Comparison of ENCODE assay signal across 9 cellular contexts in the genomic region with DNA sequence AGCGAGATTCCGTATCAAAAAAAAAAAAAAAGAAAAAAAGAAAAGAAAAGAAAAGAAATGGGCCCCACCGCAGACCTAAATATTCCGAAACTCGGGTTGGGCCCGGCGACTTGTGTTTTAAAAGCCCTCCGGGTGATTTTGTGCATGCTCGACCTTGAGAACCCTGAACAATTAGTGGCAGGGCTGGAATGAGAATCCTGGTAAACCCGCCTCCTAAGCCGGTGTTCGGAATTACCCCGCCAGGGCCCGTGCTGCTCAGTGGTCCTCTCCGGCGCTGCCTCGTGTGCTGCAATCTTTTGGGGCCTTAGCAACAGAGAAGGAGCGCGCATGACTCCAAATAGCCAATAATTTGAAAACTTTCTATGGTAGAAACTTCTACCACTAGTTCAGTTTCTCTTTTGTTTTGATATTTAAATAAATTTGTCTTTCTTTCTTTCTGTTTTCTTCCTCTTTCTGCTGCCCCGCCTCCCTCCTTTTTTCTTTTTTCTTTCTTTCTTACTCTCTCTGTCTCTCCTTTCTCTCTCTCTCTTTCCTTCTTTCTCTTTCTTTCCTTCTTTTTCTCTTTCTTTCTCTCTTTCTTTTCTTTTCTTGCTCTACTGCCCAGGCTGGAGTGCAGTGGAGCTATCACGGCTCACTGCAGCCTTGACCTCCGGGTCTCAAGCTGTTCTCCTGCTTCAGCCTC. TPM values are rescaled to one million over a fixed set of nuclear protein-coding genes. Genes with fewer than 3 reads are reported as not detected.
DNase-seq lines count a peak whose midpoint lies in the region; ATAC-seq and TF ChIP-seq lines count a peak whose summit lies in the region.
"Had no signal": no experiment of that assay in that cellular context is flagged by ENCODE, and none has a peak within 500 bp of the region (broad histone marks: within the 10 kb centered on the region; RNA-seq: fewer than 3 reads in every experiment).

No MANE protein-coding gene starts in this region.

- no peaks in the 10 kb centered on the region for H3K9me3 Mint-ChIP-seq in activated T-cell treated with anti-CD3 and anti-CD28 coated beads, Interleukin-2, amount 50 U/mL, for 4 hours

- no peak for TF ChIP-seq CTCF in GM13977 (IDR thresholded peaks at IDR 0.05; ENCODE audit: extremely low read depth, insufficient read depth, missing control alignments)
- TF ChIP-seq CTCF in prostate gland (IDR thresholded peaks at IDR 0.05): no peak

- H3K36me3 ChIP-seq in iPS DF 6.9 (ENCODE audit: control insufficient read depth, insufficient read depth, low read length): 0 out of 2 replicates have a peak, but pooled peaks cover 3% of the 10 kb centered on the region
- no peaks in the 10 kb centered on the region for H3K36me3 ChIP-seq in subcutaneous abdominal adipose tissue (ENCODE audit: control insufficient read depth in 5 of 5, insufficient read depth in 5 of 5, low read length in 5 of 5)
- no peaks in the 10 kb centered on the region for H3K36me3 ChIP-seq in prostate gland

- H3K4me1 Mint-ChIP-seq in activated T-cell treated with anti-CD3 and anti-CD28 coated beads, Interleukin-2, amount 50 U/mL, for 4 hours (ENCODE audit: low read depth): peaks cover 71% of the 10 kb centered on the region

- H3K27ac ChIP-seq in iPS DF 6.9 (ENCODE audit: low read length): no peak overlapping the region
- H3K27ac ChIP-seq in subcutaneous abdominal adipose tissue (ENCODE audit: low read depth, low read length): no peak overlapping the region
- no peak overlapping the region for H3K27ac ChIP-seq in prostate gland

- DNase-seq in GM13977 (ENCODE audit: low spot score) (peak; percentile 83), iPS DF 6.9 (ENCODE audit: low read depth, low spot score) (no peak), NCI-H1694 (lab: John Stamatoyannopoulos, UW) (no peak), prostate gland (ENCODE audit: low spot score) (no peak), G401 (ENCODE audit: low spot score) (no peak)
- DNase-seq in activated T-cell treated with anti-CD3 and anti-CD28 coated beads, Interleukin-2, amount 50 U/mL, for 4 hours: peak; percentile 14

- H3K27me3 ChIP-seq in iPS DF 6.9 (ENCODE audit: control insufficient read depth, insufficient read depth, low read length): no peaks in the 10 kb centered on the region
- H3K27me3 ChIP-seq in subcutaneous abdominal adipose tissue (ENCODE audit: control insufficient read depth in 5 of 5, insufficient read depth in 4 of 5, low read length in 5 of 5): peaks cover 0 to 19% (median 10%) of the 10 kb centered on the region in 5 donors
- no peaks in the 10 kb centered on the region for H3K27me3 ChIP-seq in prostate gland (replicated peaks; ENCODE audit: insufficient read depth)

- H3K4me3 ChIP-seq in iPS DF 6.9 (ENCODE audit: low read length) (peak overlapping the region; percentile 79; the same call in 1 of the 2 replicates), subcutaneous abdominal adipose tissue (ENCODE audit: low read depth in 1 of 5, low read length in 5 of 5) (peak overlapping the region in 3 of 5 donors; percentile 22 to 61 (median 26)), prostate gland (no peak overlapping the region)

- H3K9me3 ChIP-seq in iPS DF 6.9 (ENCODE audit: control insufficient read depth, insufficient read depth, low read length) (no peaks in the 10 kb centered on the region), subcutaneous abdominal adipose tissue (ENCODE audit: control insufficient read depth in 5 of 5, low read length in 5 of 5) (no peaks in the 10 kb centered on the region), prostate gland (no peaks in the 10 kb centered on the region)

- intact Hi-C loops in prostate gland (cut with DNase I): no loop called here

- TF ChIP-seq POLR2A in prostate gland (IDR thresholded peaks at IDR 0.05): no peak

- no peak overlapping the region for H3K9ac ChIP-seq in subcutaneous abdominal adipose tissue (ENCODE audit: low read length in 5 of 5)

- H3K36me3 Mint-ChIP-seq in activated T-cell treated with anti-CD3 and anti-CD28 coated beads, Interleukin-2, amount 50 U/mL, for 4 hours (ENCODE audit: insufficient read depth): no peaks in the 10 kb centered on the region

- in situ Hi-C loops in GM13977 (cut with MboI; ENCODE audit: low pct_unique_long_range_greater_than_20kb, low sequenced_read_pairs, unreplicated experiment) (no loop called here), G401 (cut with HindIII; ENCODE audit: low sequenced_read_pairs) (no loop called here)

- peak overlapping the region; percentile 78 for H3K4me3 Mint-ChIP-seq in activated T-cell treated with anti-CD3 and anti-CD28 coated beads, Interleukin-2, amount 50 U/mL, for 4 hours

- peak; percentile 36 for ATAC-seq in HG02678 (IDR thresholded peaks at IDR 0.05; ENCODE audit: unreplicated experiment)
- peak; percentile 10 to 20 for ATAC-seq in activated T-cell treated with anti-CD3 and anti-CD28 coated beads, Interleukin-2, amount 50 U/mL, for 4 hours

- H3K4me1 ChIP-seq in iPS DF 6.9 (ENCODE audit: control insufficient read depth, insufficient read depth, low read length) (peaks cover 4% of the 10 kb centered on the region), subcutaneous abdominal adipose tissue (ENCODE audit: control insufficient read depth in 5 of 5, insufficient read depth in 5 of 5, low read length in 5 of 5) (peaks cover 0 to 54% (median 18%) of the 10 kb centered on the region in 5 donors), prostate gland (replicated peaks) (no peaks in the 10 kb centered on the region)

- H3K27me3 Mint-ChIP-seq in activated T-cell treated with anti-CD3 and anti-CD28 coated beads, Interleukin-2, amount 50 U/mL, for 4 hours (ENCODE audit: low read depth): no peaks in the 10 kb centered on the region

- WGBS in iPS DF 6.9 (ENCODE audit: insufficient coverage, insufficient read length): no CpG with 5 or more reads among the region's 22 CpGs
- WGBS in prostate gland: 91% methylated on average over 22 of the region's 22 CpGs

RNA-seq across cellular contexts. Expression of a gene that starts 1.5 kb away (rescaled TPM):
- 10 to 100 TPM; 10.8 to 16.9 (median 11.9) TPM for total RNA-seq in activated T-cell treated with anti-CD3 and anti-CD28 coated beads, Interleukin-2, amount 50 U/mL, for 4 hours
- 1 to 10 TPM; 1.1 to 4.6 TPM for total RNA-seq in prostate gland
- 5.8 and 18.1 TPM in 2 replicates for total RNA-seq in G401 (2014; rRNA removed; shearing (Covaris generic))

RNA-seq across cellular contexts. Expression of a gene that starts 31.9 kb away (rescaled TPM):
- total RNA-seq in activated T-cell treated with anti-CD3 and anti-CD28 coated beads, Interleukin-2, amount 50 U/mL, for 4 hours: 1 to 10 TPM in 2 of 3 donors, under 1 TPM in 1; 0.82 to 2.9 (median 1.1) TPM
- total RNA-seq in prostate gland: 10 to 100 TPM in 1 of 2 donors, under 1 TPM in 1; 0.50 to 10.5 TPM
- 1.4 and 2.2 TPM in 2 replicates for total RNA-seq in G401 (2014; rRNA removed; shearing (Covaris generic))

RNA-seq across cellular contexts. Expression of a gene that starts 46.2 kb away (rescaled TPM):
- total RNA-seq in activated T-cell treated with anti-CD3 and anti-CD28 coated beads, Interleukin-2, amount 50 U/mL, for 4 hours: not detected
- total RNA-seq in prostate gland: not detected
- total RNA-seq in G401 (2014; rRNA removed; shearing (Covaris generic)): not detected in 2 replicates
- total RNA-seq: pulmonary artery endothelial cell had no signal

Comparison
In these comparisons a context has a peak if more than half of its experiments do, and no peak if none do; other contexts are left out.
1. DNase-seq: peak in GM13977 (single experiment) and activated T-cell treated with anti-CD3 and anti-CD28 coated beads, Interleukin-2, amount 50 U/mL, for 4 hours (single experiment); none in iPS DF 6.9 (single experiment), NCI-H1694 (single experiment), prostate gland (single experiment) and G401 (single experiment).
2. H3K4me3 ChIP-seq: peak in iPS DF 6.9 (single experiment) and subcutaneous abdominal adipose tissue (3 of 5); none in prostate gland (0 of 2).